8 cellular contexts compared by ENCODE assay signal in the genomic region with DNA sequence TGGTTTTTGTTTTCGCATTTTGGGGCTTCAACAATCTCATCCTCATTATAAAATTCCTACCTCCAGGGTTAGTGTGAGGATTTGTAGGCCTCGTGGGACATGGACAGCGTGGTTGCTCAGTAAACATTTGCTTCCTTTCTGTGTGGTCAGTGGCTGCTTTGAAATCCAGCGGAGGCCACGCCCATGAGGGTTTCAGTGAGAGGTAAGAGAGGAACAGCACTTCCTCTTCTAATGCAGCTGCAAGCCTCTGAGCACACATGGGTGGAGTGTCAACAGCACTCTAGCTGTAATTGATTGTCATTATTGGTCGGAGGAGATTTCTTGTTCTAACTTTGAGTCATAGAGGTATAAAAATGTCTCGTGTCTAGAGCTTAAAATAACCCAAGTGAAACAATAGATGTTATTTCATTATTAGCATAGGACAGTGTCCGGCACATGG. TPM values are rescaled to one million over a fixed set of nuclear protein-coding genes. Genes with fewer than 3 reads are reported as not detected.
A peak's percentile ranks its signal among the peaks of the same experiment; 100 is the strongest.
DNase-seq lines count a peak whose midpoint lies in the region; ATAC-seq and TF ChIP-seq lines count a peak whose summit lies in the region.

No MANE protein-coding gene starts in this region.

- no peak overlapping the region for H3K4ac ChIP-seq in neuronal stem cell (ENCODE audit: low read length)

- no peak overlapping the region for H3K23ac ChIP-seq in neuronal stem cell (ENCODE audit: low read depth, low read length, poor library complexity)

- no peaks in the 10 kb centered on the region for H3K79me1 ChIP-seq in neuronal stem cell (ENCODE audit: low read depth, low read length)

- peak overlapping the region; percentile 59 for H3K27ac Mint-ChIP-seq in endodermal cell

- no peak overlapping the region for H3K14ac ChIP-seq in neuronal stem cell (ENCODE audit: low read length)

- no peaks in the 10 kb centered on the region for H3K9me3 Mint-ChIP-seq in endodermal cell

- no peak overlapping the region for H4K91ac ChIP-seq in neuronal stem cell (ENCODE audit: low read depth, low read length, poor library complexity)

- intact Hi-C loops in Panc1 (cut with micrococcal nuclease; ENCODE audit: unreplicated experiment): no loop called here

- no peak overlapping the region for H3K18ac ChIP-seq in neuronal stem cell (ENCODE audit: low read length)

- POLR2A ChIA-PET in GM10248 (lab: Yijun Ruan, JAX): no interaction called here
- POLR2A ChIA-PET in Panc1 (lab: Charles Lee): no interaction called here

- DNase-seq in GM10248 (ENCODE audit: extremely low spot score) (peak; percentile 88), Panc1 (ENCODE audit: low read depth, low spot score) (no peak), endodermal cell (peak; percentile 68), neuronal stem cell (ENCODE audit: low spot score) (no peak)
- no peak for DNase-seq in activated naive CD4-positive, alpha-beta T cell treated with anti-CD3 and anti-CD28 coated beads, Interleukin-2, amount 50 U/mL, for 16 hours
- no peak for DNase-seq in activated CD8-positive, alpha-beta memory T cell treated with anti-CD3 and anti-CD28 coated beads for 24 hours

- H3K27ac ChIP-seq in Panc1 (ENCODE audit: low read length): no peak overlapping the region
- H3K27ac ChIP-seq in endodermal cell (ENCODE audit: low read depth, low read length): no peak overlapping the region
- no peak overlapping the region for H3K27ac ChIP-seq in neuronal stem cell (replicated peaks; ENCODE audit: low read length)

- no peak overlapping the region for H2BK15ac ChIP-seq in neuronal stem cell (ENCODE audit: low read length)

- H2BK12ac ChIP-seq in neuronal stem cell (ENCODE audit: low read length): no peak overlapping the region

- no TSS peak for BruUV-seq in Panc1 (replicated peaks; lab: Mats Ljungman, UMichigan)

- WGBS in endodermal cell (ENCODE audit: insufficient coverage in 1 of 2, insufficient read length in 1 of 2), 2 experiments: 70% methylated on average over 6 of the region's 8 CpGs; no CpG with 5 or more reads in 1 of the 2 experiments
- no CpG with 5 or more reads among the region's 8 CpGs for WGBS in neuronal stem cell (ENCODE audit: extremely low coverage in 2 of 2, insufficient read length in 2 of 2, insufficient replicate concordance in 1 of 2), 2 donors

- H2BK120ac ChIP-seq in neuronal stem cell (ENCODE audit: low read depth, low read length): no peak overlapping the region

- no peak overlapping the region for H4K8ac ChIP-seq in neuronal stem cell (ENCODE audit: low read depth, low read length)

- peaks cover 12% of the 10 kb centered on the region for H3K4me1 ChIP-seq in Panc1 (ENCODE audit: control insufficient read depth, insufficient read depth, low read length)
- H3K4me1 ChIP-seq in endodermal cell (ENCODE audit: control insufficient read depth, insufficient read depth, low read length): peaks cover 7% of the 10 kb centered on the region
- no peaks in the 10 kb centered on the region for H3K4me1 ChIP-seq in neuronal stem cell (ENCODE audit: control insufficient read depth in 2 of 2, insufficient read depth in 1 of 2, low read depth in 1 of 2, low read length in 2 of 2)

- H3K4me3 Mint-ChIP-seq in endodermal cell: no peak overlapping the region

- H2AK5ac ChIP-seq in neuronal stem cell (ENCODE audit: low read depth, low read length): no peak overlapping the region

- CTCF ChIA-PET in GM10248 (lab: Yijun Ruan, JAX) (interaction anchor here (1.6 to 3.4 kb wide), 2 partner anchors 12 to 16 kb away, joined by 4 to 14 read pairs; no protein-coding TSS in a partner anchor), Panc1 (lab: Charles Lee) (interaction anchor here (0.6 to 0.7 kb wide), 4 partner anchors 126 to 1274 kb away, joined by 3 to 4 read pairs (median 4); no protein-coding TSS in a partner anchor)

- H3K36me3 ChIP-seq in Panc1 (ENCODE audit: control insufficient read depth, insufficient read depth, low read length): no peaks in the 10 kb centered on the region
- no peaks in the 10 kb centered on the region for H3K36me3 ChIP-seq in endodermal cell (ENCODE audit: control insufficient read depth, insufficient read depth, low read length)
- H3K36me3 ChIP-seq in neuronal stem cell (replicated peaks in 1 of 2; ENCODE audit: control insufficient read depth in 2 of 2, insufficient read depth in 2 of 2, low read length in 2 of 2): no peaks in the 10 kb centered on the region

- no peaks in the 10 kb centered on the region for H3K9me3 ChIP-seq in Panc1 (ENCODE audit: control insufficient read depth, insufficient read depth, low read depth, low read length)
- H3K9me3 ChIP-seq in endodermal cell (ENCODE audit: control insufficient read depth, low read length): no peaks in the 10 kb centered on the region
- H3K9me3 ChIP-seq in neuronal stem cell (replicated peaks in 1 of 2; ENCODE audit: control insufficient read depth in 2 of 2, insufficient read depth in 1 of 2, low read depth in 1 of 2, low read length in 2 of 2): no peaks in the 10 kb centered on the region

- H3K9ac ChIP-seq in endodermal cell (ENCODE audit: extremely low read depth, low read length, poor library complexity, severe bottlenecking) (no peak overlapping the region), neuronal stem cell (ENCODE audit: low read depth, low read length, poor library complexity) (no peak overlapping the region)

- H2AFZ ChIP-seq in neuronal stem cell (ENCODE audit: low read length): peak overlapping the region; percentile 68

- peaks cover 29% of the 10 kb centered on the region for H3K4me1 Mint-ChIP-seq in endodermal cell

- ATAC-seq in GM21515 (IDR thresholded peaks at IDR 0.05; ENCODE audit: unreplicated experiment) (peak; percentile 99), HG03571 (IDR thresholded peaks at IDR 0.05; ENCODE audit: unreplicated experiment) (peak; percentile 98), Panc1 (peak; percentile 67; the same call in 1 of the 2 replicates)

- in situ Hi-C loops in Panc1 (cut with HindIII; ENCODE audit: low pct_unique_long_range_greater_than_20kb, low sequenced_read_pairs): no loop called here

- no peaks in the 10 kb centered on the region for H3K36me3 Mint-ChIP-seq in endodermal cell (ENCODE audit: low read depth)

- no peaks in the 10 kb centered on the region for H3K27me3 Mint-ChIP-seq in endodermal cell (ENCODE audit: insufficient read depth)

- H3K27me3 ChIP-seq in Panc1 (ENCODE audit: control insufficient read depth, insufficient read depth, low read length) (no peaks in the 10 kb centered on the region), endodermal cell (ENCODE audit: control insufficient read depth, insufficient read depth, low read length, poor library complexity, severe bottlenecking) (no peaks in the 10 kb centered on the region), neuronal stem cell (ENCODE audit: control insufficient read depth in 3 of 3, insufficient read depth in 3 of 3, low read depth in 1 of 3, low read length in 3 of 3) (no peaks in the 10 kb centered on the region)

- TF ChIP-seq CTCF in GM10248 (IDR thresholded peaks at IDR 0.05; ENCODE audit: control extremely low read depth, extremely low read depth, low read depth, missing control alignments): no peak
- TF ChIP-seq CTCF in Panc1 (IDR thresholded peaks at IDR 0.05): no peak
- TF ChIP-seq CTCF in endodermal cell (conservative IDR thresholded peaks at IDR 0.05): no peak

- no peak overlapping the region for H3K4me2 ChIP-seq in neuronal stem cell (ENCODE audit: insufficient read depth, low read length, poor library complexity, severe bottlenecking)

- no peak overlapping the region for H2BK5ac ChIP-seq in neuronal stem cell (ENCODE audit: low read length)

- H3K4me3 ChIP-seq in Panc1 (ENCODE audit: low read depth in 2 of 2, low read length in 2 of 2) (no peak overlapping the region), endodermal cell (ENCODE audit: low read length) (no peak overlapping the region), neuronal stem cell (ENCODE audit: low read length in 2 of 2) (no peak overlapping the region)

RNA-seq across cellular contexts. Expression of a gene that starts 6.0 kb away (rescaled TPM):
- total RNA-seq in Panc1 (2021; ENCODE audit: unreplicated experiment) (7.1 TPM), endodermal cell (100 to 1,000 TPM; 164 to 176 TPM)
- 4.4 TPM for polyA plus RNA-seq in Panc1 (2012; ENCODE audit: insufficient read length)
- polyA plus RNA-seq in endodermal cell (2013, experiment 1 of 2): 25.5 TPM
- 31.0 TPM for polyA plus RNA-seq in endodermal cell (2013, experiment 2 of 2)
- 8.1 TPM for polyA plus RNA-seq in neuronal stem cell (2013, experiment 1 of 2)
- 8.0 TPM for polyA plus RNA-seq in neuronal stem cell (2013, experiment 2 of 2)

Comparison
In these comparisons a context has a peak if more than half of its experiments do, and no peak if none do; other contexts are left out.
1. DNase-seq: peak in GM10248 (single experiment) and endodermal cell (single experiment); none in Panc1 (single experiment), neuronal stem cell (single experiment), activated naive CD4-positive, alpha-beta T cell treated with anti-CD3 and anti-CD28 coated beads, Interleukin-2, amount 50 U/mL, for 16 hours (single experiment) and activated CD8-positive, alpha-beta memory T cell treated with anti-CD3 and anti-CD28 coated beads for 24 hours (single experiment).
2. RNA of a gene that starts 6.0 kb away (total RNA-seq): 164 to 176 TPM in endodermal cell; 7.1 TPM in Panc1 (single experiment); every median in the first group is over 10 times any median in the second.
3. Peak in every context shown above with its lines, with median percentiles within 50 percentile points of each other: ATAC-seq.